ENCODE assay signal across 8 cellular contexts in genomic region chr15:40103864-40104271, GRCh38. TPM values are rescaled to one million over a fixed set of nuclear protein-coding genes. Genes with fewer than 3 reads are reported as not detected.
DNase-seq lines count a peak whose midpoint lies in the region; ATAC-seq and TF ChIP-seq lines count a peak whose summit lies in the region.
"Had no signal": no experiment of that assay in that cellular context is flagged by ENCODE, and none has a peak within 500 bp of the region (broad histone marks: within the 10 kb centered on the region; RNA-seq: fewer than 3 reads in every experiment).

No MANE protein-coding gene starts in this region.

- H3K4me3 ChIP-seq in HUES6 (ENCODE audit: low read depth, low read length) (peak overlapping the region; percentile 37; the same call in 1 of the 2 replicates), SK-N-SH (ENCODE audit: low read depth in 2 of 2, low read length in 1 of 2) (no peak overlapping the region), iPS-15b (ENCODE audit: low read depth, low read length) (peak overlapping the region; percentile 6), subcutaneous abdominal adipose tissue (ENCODE audit: low read depth in 1 of 5, low read length in 5 of 5) (peak overlapping the region in 3 of 5 donors; percentile 9 to 31 (median 14))

- H3K4me1 ChIP-seq in HUES6 (ENCODE audit: control insufficient read depth, insufficient read depth, low read length) (peaks cover 76% of the 10 kb centered on the region), SK-N-SH (ENCODE audit: control insufficient read depth in 1 of 2, insufficient read depth in 2 of 2, low read depth in 1 of 2, low read length in 1 of 2) (peaks cover 38 to 62% of the 10 kb centered on the region in 2 experiments), iPS-15b (ENCODE audit: control insufficient read depth, insufficient read depth, low read length) (peaks cover 45% of the 10 kb centered on the region), subcutaneous abdominal adipose tissue (ENCODE audit: control insufficient read depth in 5 of 5, insufficient read depth in 5 of 5, low read length in 5 of 5) (peaks cover 38 to 96% (median 92%) of the 10 kb centered on the region in 5 donors)

- no peak for TF ChIP-seq RAD21 in SK-N-SH (IDR thresholded peaks at IDR 0.05; ENCODE audit: low read length)

- H3K36me3 ChIP-seq in HUES6 (ENCODE audit: control insufficient read depth, insufficient read depth, low read length) (0 out of 2 replicates have a peak, but pooled peaks cover 3% of the 10 kb centered on the region), SK-N-SH (replicated peaks in 1 of 2; ENCODE audit: control insufficient read depth in 1 of 2, insufficient read depth in 2 of 2, low read length in 1 of 2) (no peaks in the 10 kb centered on the region), iPS-15b (ENCODE audit: control insufficient read depth, insufficient read depth, low read length) (peaks cover 5% of the 10 kb centered on the region), subcutaneous abdominal adipose tissue (ENCODE audit: control insufficient read depth in 5 of 5, insufficient read depth in 5 of 5, low read length in 5 of 5) (peaks cover 0 to 3% (median 0%) of the 10 kb centered on the region in 5 donors)

- ATAC-seq in GM19455 (IDR thresholded peaks at IDR 0.05; ENCODE audit: unreplicated experiment) = no peak

- POLR2A ChIA-PET in SK-N-SH (lab: Yijun Ruan, JAX) = interaction anchor here (0.8 kb wide), 1 partner anchor 66 kb away, joined by 3 read pairs; no protein-coding TSS in a partner anchor

- H3K9me3 ChIP-seq in HUES6 (ENCODE audit: control insufficient read depth, insufficient read depth, low read depth, low read length) = no peaks in the 10 kb centered on the region
- H3K9me3 ChIP-seq in SK-N-SH = no peaks in the 10 kb centered on the region
- no peaks in the 10 kb centered on the region for H3K9me3 ChIP-seq in iPS-15b (ENCODE audit: control insufficient read depth, insufficient read depth, low read length)
- no peaks in the 10 kb centered on the region for H3K9me3 ChIP-seq in subcutaneous abdominal adipose tissue (ENCODE audit: control insufficient read depth in 5 of 5, low read length in 5 of 5)

- peak overlapping the region; percentile 43; the same call in 1 of the 2 replicates for H3K4me2 ChIP-seq in SK-N-SH

- CTCF ChIA-PET in SK-N-SH (lab: Yijun Ruan, JAX) = interaction anchor here (0.7 to 13.1 kb wide), 34 partner anchors 11 to 417 kb away, joined by 3 to 153 read pairs (median 6); partner anchors contain the start of gene BUB1B

- no peak for TF ChIP-seq EP300 in SK-N-SH (IDR thresholded peaks at IDR 0.05; ENCODE audit: borderline replicate concordance in 1 of 2, low read depth in 1 of 2, low read length in 1 of 2)

- WGBS in SK-N-SH (ENCODE audit: low lambda C conversion rate) = 78% methylated on average over 7 of the region's 7 CpGs

- H3K27ac ChIP-seq in HUES6 (ENCODE audit: low read depth, low read length) (no peak overlapping the region), SK-N-SH (ENCODE audit: low read depth in 2 of 2, low read length in 1 of 2) (peak overlapping the region; percentile 49 to 97; a peak in 3 of 4 replicates), subcutaneous abdominal adipose tissue (ENCODE audit: low read depth, low read length) (peak overlapping the region; percentile 81)

- H3F3A ChIP-seq in SK-N-SH (replicated peaks; ENCODE audit: insufficient read depth) = peaks cover 22% of the 10 kb centered on the region

- H3K79me2 ChIP-seq in SK-N-SH (ENCODE audit: insufficient read depth) = no peaks in the 10 kb centered on the region

- DNase-seq in SK-N-SH (no peak), KBM-7 (no peak), 8988T (no peak)
- DNase-seq: SIG-M5 had no signal

- H3K27me3 ChIP-seq in HUES6 (ENCODE audit: control insufficient read depth, insufficient read depth, low read length) (no peaks in the 10 kb centered on the region), SK-N-SH (ENCODE audit: insufficient read depth) (no peaks in the 10 kb centered on the region), iPS-15b (ENCODE audit: control insufficient read depth, insufficient read depth, low read length) (peaks cover 11% of the 10 kb centered on the region), subcutaneous abdominal adipose tissue (ENCODE audit: control insufficient read depth in 5 of 5, insufficient read depth in 4 of 5, low read length in 5 of 5) (no peaks in the 10 kb centered on the region)

- no peaks in the 10 kb centered on the region for H4K20me1 ChIP-seq in SK-N-SH (ENCODE audit: insufficient read depth)

- H3K9me2 ChIP-seq in SK-N-SH = no peaks in the 10 kb centered on the region

- TF ChIP-seq CTCF in SK-N-SH (IDR thresholded peaks at IDR 0.05) = no peak

- 0 out of 2 replicates have a peak overlapping the region, but pooled peaks have one; percentile 5 for H2AFZ ChIP-seq in SK-N-SH (ENCODE audit: low read depth)

- H3K9ac ChIP-seq in HUES6 (ENCODE audit: low read length) (no peak overlapping the region), SK-N-SH (no peak overlapping the region), iPS-15b (ENCODE audit: low read depth, low read length) (no peak overlapping the region), subcutaneous abdominal adipose tissue (ENCODE audit: low read length in 5 of 5) (peak overlapping the region in 1 of 5 donors; percentile 54)

- in situ Hi-C loops in KBM-7 (cut with MboI; ENCODE audit: low pct_unique_long_range_greater_than_20kb, low sequenced_read_pairs) = loop anchor here (10.0 kb wide), 1 partner anchor 49 kb away; no protein-coding TSS in a partner anchor

TF ChIP-seq in SK-N-SH, 30 proteins besides CTCF, POLR2A, EP300 and RAD21:
- TF ChIP-seq SMC3 (IDR thresholded peaks at IDR 0.05; ENCODE audit: low read depth, low read length) (no peak), TAF1 (IDR thresholded peaks at IDR 0.05; ENCODE audit: borderline replicate concordance, low read depth, low read length) (no peak), USF2 (IDR thresholded peaks at IDR 0.05; ENCODE audit: borderline replicate concordance, low read depth, low read length) (no peak)

RNA-seq across cellular contexts. Expression of gene BMF, which starts 4.8 kb away (rescaled TPM):
- 0.72 and 1.0 TPM in 2 replicates for polyA plus RNA-seq in SK-N-SH (2012; rRNA removed)
- polyA plus RNA-seq in SK-N-SH (2012; cell fraction: cytosol; rRNA removed) = 0.58 and 0.64 TPM in 2 replicates
- polyA plus RNA-seq in SK-N-SH (2012; cell fraction: nucleus; rRNA removed) = 2.2 and 2.5 TPM in 2 replicates

RNA-seq across cellular contexts. Expression of gene BUB1B, which starts 57.0 kb away (rescaled TPM):
- polyA plus RNA-seq in SK-N-SH (2012; rRNA removed) = 12.6 and 13.8 TPM in 2 replicates
- 10.8 and 12.4 TPM in 2 replicates for polyA plus RNA-seq in SK-N-SH (2012; cell fraction: cytosol; rRNA removed)
- 17.3 and 38.5 TPM in 2 replicates for polyA plus RNA-seq in SK-N-SH (2012; cell fraction: nucleus; rRNA removed)

Comparison
In these comparisons a context has a peak if more than half of its experiments do, and no peak if none do; other contexts are left out.
1. H3K4me3 ChIP-seq: peak in HUES6 (single experiment), iPS-15b (single experiment) and subcutaneous abdominal adipose tissue (3 of 5); none in SK-N-SH (0 of 2).